ENCODE assay signal across 34 cellular contexts in the genomic region with DNA sequence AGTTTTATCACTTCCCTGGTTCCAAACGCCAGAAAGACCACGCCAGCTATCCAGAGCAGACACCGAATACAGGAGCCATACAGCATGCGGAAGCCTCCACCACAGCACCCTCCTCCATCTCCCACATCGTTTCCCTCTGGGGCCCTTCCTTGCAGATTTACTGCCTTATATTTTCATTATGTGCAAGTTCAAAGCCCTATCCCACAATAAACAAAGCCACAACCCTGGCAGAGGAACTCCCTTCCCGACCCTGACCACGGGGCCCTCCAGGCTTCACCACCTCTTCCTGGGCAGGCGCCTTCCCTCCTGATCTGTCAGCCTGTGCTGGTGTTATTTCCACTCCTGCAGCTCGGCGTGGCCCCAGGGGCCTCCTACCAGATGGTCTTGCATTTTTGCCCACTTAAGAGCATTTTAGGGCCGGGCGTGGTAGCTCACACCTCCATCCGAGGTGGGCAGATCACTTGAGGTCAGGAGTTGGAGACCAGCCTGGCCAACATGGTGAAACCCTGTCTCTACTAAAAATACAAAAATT. TPM values are rescaled to one million over a fixed set of nuclear protein-coding genes. Genes with fewer than 3 reads are reported as not detected.
"Had no signal": no experiment of that assay in that cellular context is flagged by ENCODE, and none has a peak within 500 bp of the region (broad histone marks: within the 10 kb centered on the region; RNA-seq: fewer than 3 reads in every experiment).

No MANE protein-coding gene starts in this region.

- H3K27me3 Mint-ChIP-seq: activated CD4-positive, alpha-beta T cell treated with anti-CD3 and anti-CD28 coated beads, Interleukin-2, amount 10 ng/mL, durations not matched to agents 24 days and 14 days; activated CD8-positive, alpha-beta memory T cell treated with anti-CD3 and anti-CD28 coated beads, Interleukin-2, amount 10 ng/mL, durations not matched to agents 7 days and 5 days had no signal

- H3K36me3 ChIP-seq: adrenal gland, SJCRH30 had no signal

- H3K27me3 ChIP-seq: adrenal gland, SJCRH30 had no signal

- H3K4me3 ChIP-seq: adrenal gland, SJCRH30 had no signal

- ATAC-seq: activated CD8-positive, alpha-beta memory T cell treated with anti-CD3 and anti-CD28 coated beads, Interleukin-2, amount 10 ng/mL, durations not matched to agents 7 days and 5 days; Right ventricle myocardium inferior had no signal

- H3K9me3 ChIP-seq: adrenal gland, SJCRH30, SK-N-SH had no signal

- H3K27ac ChIP-seq: adrenal gland, SJCRH30 had no signal

- H3K4me1 Mint-ChIP-seq: activated B cell treated with CpG ODN at 0.5 μM for 24 hours had no signal

- H3K4me1 ChIP-seq: adrenal gland, SJCRH30 had no signal

- H3K27ac Mint-ChIP-seq: activated B cell treated with CpG ODN at 0.5 μM for 24 hours; activated CD4-positive, alpha-beta T cell treated with anti-CD3 and anti-CD28 coated beads, Interleukin-2, amount 10 ng/mL, durations not matched to agents 24 days and 14 days; activated CD8-positive, alpha-beta memory T cell treated with anti-CD3 and anti-CD28 coated beads, Interleukin-2, amount 10 ng/mL, durations not matched to agents 7 days and 5 days; activated naive CD8-positive, alpha-beta T cell; activated T-cell treated with anti-CD3 and anti-CD28 coated beads, Interleukin-2, amount 50 U/mL, for 24 hours; activated T-helper 1 cell treated with anti-CD3 and anti-CD28 coated beads, Interleukin-12 subunit alpha, Interleukin-12 subunit beta, Interleukin-2, Interleukin-4 antibody, amounts not matched to agents 30 ng/mL and 10 ng/mL and 1 ng/mL, durations not matched to agents 14 hours and 24 hours and 36 hours; T-helper 1 cell treated with Interleukin-12 subunit alpha and Interleukin-12 subunit beta and Interleukin-4 antibody, amounts not matched to agents 30 μg/mL and 1 μg/mL, for 36 hours had no signal

- DNase-seq: activated B cell treated with CpG ODN at 0.5 μM for 24 hours; activated CD4-positive, alpha-beta T cell treated with anti-CD3 and anti-CD28 coated beads for 1 hour; activated CD4-positive, alpha-beta T cell treated with anti-CD3 and anti-CD28 coated beads, Interleukin-2, amount 10 ng/mL, durations not matched to agents 24 days and 14 days; activated CD4-positive, alpha-beta T cell treated with anti-CD3 and anti-CD28 coated beads, Interleukin-2, amount 50 U/mL, for 48 hours; activated CD8-positive, alpha-beta memory T cell treated with anti-CD3 and anti-CD28 coated beads, Interleukin-2, amount 10 ng/mL, durations not matched to agents 7 days and 5 days; activated effector memory CD4-positive, alpha-beta T cell treated with Interleukin-2 at 50 U/mL for 16 hours; activated naive CD4-positive, alpha-beta T cell; activated T-cell treated with anti-CD3 and anti-CD28 coated beads, Interleukin-2, amount 50 U/mL, for 24 hours; adrenal gland; anterior cingulate cortex; cerebellar nuclear complex; Karpas-422; NCI-H1092; NCI-H1417 treated with DMSO at 0.1 percent for 48 hours; NCI-H1694; NCI-H2029; NCI-H2107; NCI-H2171 treated with DMSO at 0.1 percent for 48 hours; NCI-H226; NCI-H510A; NCI-H526 treated with DMSO at 0.1 percent for 48 hours; NCI-H82; RPMI8226; SJCRH30; SK-N-SH; SW 1271; T-helper 9 cell had no signal

- H3K9me3 Mint-ChIP-seq: activated B cell treated with CpG ODN at 0.5 μM for 24 hours; activated T-helper 1 cell treated with anti-CD3 and anti-CD28 coated beads, Interleukin-12 subunit alpha, Interleukin-12 subunit beta, Interleukin-2, Interleukin-4 antibody, amounts not matched to agents 30 ng/mL and 10 ng/mL and 1 ng/mL, durations not matched to agents 14 hours and 24 hours and 36 hours had no signal

- H3K4me3 Mint-ChIP-seq: activated B cell treated with CpG ODN at 0.5 μM for 24 hours; activated CD4-positive, alpha-beta T cell treated with anti-CD3 and anti-CD28 coated beads, Interleukin-2, amount 10 ng/mL, durations not matched to agents 24 days and 14 days; activated CD8-positive, alpha-beta memory T cell treated with anti-CD3 and anti-CD28 coated beads, Interleukin-2, amount 10 ng/mL, durations not matched to agents 7 days and 5 days; activated naive CD8-positive, alpha-beta T cell; activated T-cell treated with anti-CD3 and anti-CD28 coated beads, Interleukin-2, amount 50 U/mL, for 24 hours; activated T-helper 1 cell treated with anti-CD3 and anti-CD28 coated beads, Interleukin-12 subunit alpha, Interleukin-12 subunit beta, Interleukin-2, Interleukin-4 antibody, amounts not matched to agents 30 ng/mL and 10 ng/mL and 1 ng/mL, durations not matched to agents 14 hours and 24 hours and 36 hours; T-helper 1 cell treated with Interleukin-12 subunit alpha and Interleukin-12 subunit beta and Interleukin-4 antibody, amounts not matched to agents 30 μg/mL and 1 μg/mL, for 36 hours had no signal

- H3K36me3 Mint-ChIP-seq: activated CD8-positive, alpha-beta memory T cell treated with anti-CD3 and anti-CD28 coated beads, Interleukin-2, amount 10 ng/mL, durations not matched to agents 7 days and 5 days; activated naive CD8-positive, alpha-beta T cell had no signal

RNA-seq across cellular contexts. Expression of gene SLC15A1, which starts 22.9 kb away (rescaled TPM):
- total RNA-seq: activated B cell treated with CpG ODN at 0.5 μM for 24 hours; activated CD4-positive, alpha-beta T cell treated with anti-CD3 and anti-CD28 coated beads, Interleukin-2, amount 10 ng/mL, durations not matched to agents 24 days and 14 days; activated CD8-positive, alpha-beta memory T cell treated with anti-CD3 and anti-CD28 coated beads, Interleukin-2, amount 10 ng/mL, durations not matched to agents 7 days and 5 days; activated T-helper 1 cell treated with anti-CD3 and anti-CD28 coated beads, Interleukin-12 subunit alpha, Interleukin-12 subunit beta, Interleukin-2, Interleukin-4 antibody, amounts not matched to agents 30 ng/mL and 10 ng/mL and 1 ng/mL, durations not matched to agents 14 hours and 24 hours and 36 hours; cardiac septum; M059J; OCI-LY7; Right ventricle myocardium inferior had no signal
- polyA plus RNA-seq: SK-N-SH had no signal
